ENCODE assay signal across 1 cellular context in the genomic region with DNA sequence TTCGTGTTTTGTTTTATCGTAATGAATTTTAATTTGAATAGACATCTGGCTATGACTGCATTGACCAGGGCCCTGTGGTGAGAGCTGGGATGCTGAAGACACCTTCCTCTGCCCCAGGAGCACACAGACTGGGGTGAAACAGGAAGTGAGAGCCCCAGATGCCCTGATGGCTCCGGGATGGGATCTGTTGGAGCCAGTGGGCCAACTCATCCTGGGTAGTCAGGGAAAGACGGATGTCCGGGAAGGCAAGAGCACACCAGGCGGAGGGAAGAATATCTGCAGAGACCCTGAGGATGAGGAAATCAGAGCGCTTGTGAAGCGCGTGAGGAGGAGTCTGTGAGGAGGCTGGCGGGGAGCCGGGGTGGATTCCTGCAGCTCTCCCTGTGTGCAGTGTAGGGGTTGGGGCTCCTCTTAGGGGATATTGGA.
TF ChIP-seq lines count a peak whose summit lies in the region.

No MANE protein-coding gene starts in this region.

TF ChIP-seq in HepG2, 621 proteins besides CTCF, POLR2A, EP300 and RAD21 (continued from another document and continues in another):
- TF ChIP-seq, protein P1, sequence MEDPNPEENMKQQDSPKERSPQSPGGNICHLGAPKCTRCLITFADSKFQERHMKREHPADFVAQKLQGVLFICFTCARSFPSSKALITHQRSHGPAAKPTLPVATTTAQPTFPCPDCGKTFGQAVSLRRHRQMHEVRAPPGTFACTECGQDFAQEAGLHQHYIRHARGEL (CRISPR knock-in tag; IDR thresholded peaks at IDR 0.05): no peak
- TF ChIP-seq, protein P2, sequence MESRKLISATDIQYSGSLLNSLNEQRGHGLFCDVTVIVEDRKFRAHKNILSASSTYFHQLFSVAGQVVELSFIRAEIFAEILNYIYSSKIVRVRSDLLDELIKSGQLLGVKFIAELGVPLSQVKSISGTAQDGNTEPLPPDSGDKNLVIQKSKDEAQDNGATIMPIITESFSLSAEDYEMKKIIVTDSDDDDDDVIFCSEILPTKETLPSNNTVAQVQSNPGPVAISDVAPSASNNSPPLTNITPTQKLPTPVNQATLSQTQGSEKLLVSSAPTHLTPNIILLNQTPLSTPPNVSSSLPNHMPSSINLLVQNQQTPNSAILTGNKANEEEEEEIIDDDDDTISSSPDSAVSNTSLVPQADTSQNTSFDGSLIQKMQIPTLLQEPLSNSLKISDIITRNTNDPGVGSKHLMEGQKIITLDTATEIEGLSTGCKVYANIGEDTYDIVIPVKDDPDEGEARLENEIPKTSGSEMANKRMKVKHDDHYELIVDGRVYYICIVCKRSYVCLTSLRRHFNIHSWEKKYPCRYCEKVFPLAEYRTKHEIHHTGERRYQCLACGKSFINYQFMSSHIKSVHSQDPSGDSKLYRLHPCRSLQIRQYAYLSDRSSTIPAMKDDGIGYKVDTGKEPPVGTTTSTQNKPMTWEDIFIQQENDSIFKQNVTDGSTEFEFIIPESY (CRISPR knock-in tag; IDR thresholded peaks at IDR 0.05): peak; percentile 43; the same call in 1 of the 2 replicates
- TF ChIP-seq YEATS4 (CRISPR knock-in tag; IDR thresholded peaks at IDR 0.05; ENCODE audit: borderline replicate concordance): no peak
- TF ChIP-seq KDM1A (CRISPR knock-in tag; IDR thresholded peaks at IDR 0.05): peak; percentile 1; the same call in 1 of the 2 replicates
- TF ChIP-seq ZNF556 (CRISPR knock-in tag; IDR thresholded peaks at IDR 0.05; ENCODE audit: borderline replicate concordance): 0 out of 2 replicates have a peak, but pooled peaks have one; percentile 8
- no peak for TF ChIP-seq GABPA (IDR thresholded peaks at IDR 0.05; ENCODE audit: low read depth, low read length)
- no peak for TF ChIP-seq GABPA (CRISPR knock-in tag; IDR thresholded peaks at IDR 0.05; ENCODE audit: low read depth)
- TF ChIP-seq ZNF530 (CRISPR knock-in tag; IDR thresholded peaks at IDR 0.05; ENCODE audit: low read depth): no peak
- TF ChIP-seq PHF5A (CRISPR knock-in tag; IDR thresholded peaks at IDR 0.05; ENCODE audit: low read depth, unreplicated experiment): no peak
- TF ChIP-seq, protein P3, sequence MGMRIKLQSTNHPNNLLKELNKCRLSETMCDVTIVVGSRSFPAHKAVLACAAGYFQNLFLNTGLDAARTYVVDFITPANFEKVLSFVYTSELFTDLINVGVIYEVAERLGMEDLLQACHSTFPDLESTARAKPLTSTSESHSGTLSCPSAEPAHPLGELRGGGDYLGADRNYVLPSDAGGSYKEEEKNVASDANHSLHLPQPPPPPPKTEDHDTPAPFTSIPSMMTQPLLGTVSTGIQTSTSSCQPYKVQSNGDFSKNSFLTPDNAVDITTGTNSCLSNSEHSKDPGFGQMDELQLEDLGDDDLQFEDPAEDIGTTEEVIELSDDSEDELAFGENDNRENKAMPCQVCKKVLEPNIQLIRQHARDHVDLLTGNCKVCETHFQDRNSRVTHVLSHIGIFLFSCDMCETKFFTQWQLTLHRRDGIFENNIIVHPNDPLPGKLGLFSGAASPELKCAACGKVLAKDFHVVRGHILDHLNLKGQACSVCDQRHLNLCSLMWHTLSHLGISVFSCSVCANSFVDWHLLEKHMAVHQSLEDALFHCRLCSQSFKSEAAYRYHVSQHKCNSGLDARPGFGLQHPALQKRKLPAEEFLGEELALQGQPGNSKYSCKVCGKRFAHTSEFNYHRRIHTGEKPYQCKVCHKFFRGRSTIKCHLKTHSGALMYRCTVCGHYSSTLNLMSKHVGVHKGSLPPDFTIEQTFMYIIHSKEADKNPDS (CRISPR knock-in tag; IDR thresholded peaks at IDR 0.05): no peak
- no peak for TF ChIP-seq ZNF883 (CRISPR knock-in tag; IDR thresholded peaks at IDR 0.05; ENCODE audit: not compliant biosample characterization)
- no peak for TF ChIP-seq ZNF547 (CRISPR knock-in tag; IDR thresholded peaks at IDR 0.05)
- TF ChIP-seq, protein P4, sequence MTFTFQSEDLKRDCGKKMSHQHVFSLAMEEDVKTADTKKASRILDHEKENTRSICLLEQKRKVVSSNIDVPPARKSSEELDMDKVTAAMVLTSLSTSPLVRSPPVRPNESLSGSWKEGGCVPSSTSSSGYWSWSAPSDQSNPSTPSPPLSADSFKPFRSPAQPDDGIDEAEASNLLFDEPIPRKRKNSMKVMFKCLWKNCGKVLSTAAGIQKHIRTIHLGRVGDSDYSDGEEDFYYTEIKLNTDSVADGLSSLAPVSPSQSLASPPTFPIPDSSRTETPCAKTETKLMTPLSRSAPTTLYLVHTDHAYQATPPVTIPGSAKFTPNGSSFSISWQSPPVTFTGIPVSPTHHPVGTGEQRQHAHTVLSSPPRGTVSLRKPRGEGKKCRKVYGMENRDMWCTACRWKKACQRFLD (CRISPR knock-in tag; IDR thresholded peaks at IDR 0.05; ENCODE audit: borderline replicate concordance): no peak
- TF ChIP-seq SIX1 (CRISPR knock-in tag; IDR thresholded peaks at IDR 0.05; ENCODE audit: borderline replicate concordance): no peak
- TF ChIP-seq CBX2 (IDR thresholded peaks at IDR 0.05; ENCODE audit: low read depth, low read length): no peak
- no peak for TF ChIP-seq CBX2 (CRISPR knock-in tag; IDR thresholded peaks at IDR 0.05; ENCODE audit: low read depth)
- TF ChIP-seq ZNF674 (CRISPR knock-in tag; IDR thresholded peaks at IDR 0.05; ENCODE audit: low read depth): no peak
- TF ChIP-seq, protein P5, sequence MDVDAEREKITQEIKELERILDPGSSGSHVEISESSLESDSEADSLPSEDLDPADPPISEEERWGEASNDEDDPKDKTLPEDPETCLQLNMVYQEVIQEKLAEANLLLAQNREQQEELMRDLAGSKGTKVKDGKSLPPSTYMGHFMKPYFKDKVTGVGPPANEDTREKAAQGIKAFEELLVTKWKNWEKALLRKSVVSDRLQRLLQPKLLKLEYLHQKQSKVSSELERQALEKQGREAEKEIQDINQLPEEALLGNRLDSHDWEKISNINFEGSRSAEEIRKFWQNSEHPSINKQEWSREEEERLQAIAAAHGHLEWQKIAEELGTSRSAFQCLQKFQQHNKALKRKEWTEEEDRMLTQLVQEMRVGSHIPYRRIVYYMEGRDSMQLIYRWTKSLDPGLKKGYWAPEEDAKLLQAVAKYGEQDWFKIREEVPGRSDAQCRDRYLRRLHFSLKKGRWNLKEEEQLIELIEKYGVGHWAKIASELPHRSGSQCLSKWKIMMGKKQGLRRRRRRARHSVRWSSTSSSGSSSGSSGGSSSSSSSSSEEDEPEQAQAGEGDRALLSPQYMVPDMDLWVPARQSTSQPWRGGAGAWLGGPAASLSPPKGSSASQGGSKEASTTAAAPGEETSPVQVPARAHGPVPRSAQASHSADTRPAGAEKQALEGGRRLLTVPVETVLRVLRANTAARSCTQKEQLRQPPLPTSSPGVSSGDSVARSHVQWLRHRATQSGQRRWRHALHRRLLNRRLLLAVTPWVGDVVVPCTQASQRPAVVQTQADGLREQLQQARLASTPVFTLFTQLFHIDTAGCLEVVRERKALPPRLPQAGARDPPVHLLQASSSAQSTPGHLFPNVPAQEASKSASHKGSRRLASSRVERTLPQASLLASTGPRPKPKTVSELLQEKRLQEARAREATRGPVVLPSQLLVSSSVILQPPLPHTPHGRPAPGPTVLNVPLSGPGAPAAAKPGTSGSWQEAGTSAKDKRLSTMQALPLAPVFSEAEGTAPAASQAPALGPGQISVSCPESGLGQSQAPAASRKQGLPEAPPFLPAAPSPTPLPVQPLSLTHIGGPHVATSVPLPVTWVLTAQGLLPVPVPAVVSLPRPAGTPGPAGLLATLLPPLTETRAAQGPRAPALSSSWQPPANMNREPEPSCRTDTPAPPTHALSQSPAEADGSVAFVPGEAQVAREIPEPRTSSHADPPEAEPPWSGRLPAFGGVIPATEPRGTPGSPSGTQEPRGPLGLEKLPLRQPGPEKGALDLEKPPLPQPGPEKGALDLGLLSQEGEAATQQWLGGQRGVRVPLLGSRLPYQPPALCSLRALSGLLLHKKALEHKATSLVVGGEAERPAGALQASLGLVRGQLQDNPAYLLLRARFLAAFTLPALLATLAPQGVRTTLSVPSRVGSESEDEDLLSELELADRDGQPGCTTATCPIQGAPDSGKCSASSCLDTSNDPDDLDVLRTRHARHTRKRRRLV (CRISPR knock-in tag; IDR thresholded peaks at IDR 0.05): no peak
- TF ChIP-seq ZNF737 (CRISPR knock-in tag; IDR thresholded peaks at IDR 0.05; ENCODE audit: borderline replicate concordance): no peak
- no peak for TF ChIP-seq ZNF180 (CRISPR knock-in tag; IDR thresholded peaks at IDR 0.05; ENCODE audit: borderline replicate concordance, low read depth)
- TF ChIP-seq, protein P6, sequence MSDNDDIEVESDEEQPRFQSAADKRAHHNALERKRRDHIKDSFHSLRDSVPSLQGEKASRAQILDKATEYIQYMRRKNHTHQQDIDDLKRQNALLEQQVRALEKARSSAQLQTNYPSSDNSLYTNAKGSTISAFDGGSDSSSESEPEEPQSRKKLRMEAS (IDR thresholded peaks at IDR 0.05): no peak
- TF ChIP-seq, protein P7, sequence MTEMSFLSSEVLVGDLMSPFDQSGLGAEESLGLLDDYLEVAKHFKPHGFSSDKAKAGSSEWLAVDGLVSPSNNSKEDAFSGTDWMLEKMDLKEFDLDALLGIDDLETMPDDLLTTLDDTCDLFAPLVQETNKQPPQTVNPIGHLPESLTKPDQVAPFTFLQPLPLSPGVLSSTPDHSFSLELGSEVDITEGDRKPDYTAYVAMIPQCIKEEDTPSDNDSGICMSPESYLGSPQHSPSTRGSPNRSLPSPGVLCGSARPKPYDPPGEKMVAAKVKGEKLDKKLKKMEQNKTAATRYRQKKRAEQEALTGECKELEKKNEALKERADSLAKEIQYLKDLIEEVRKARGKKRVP (CRISPR knock-in tag; IDR thresholded peaks at IDR 0.05): 0 out of 4 replicates have a peak, but pooled peaks of 1 of the 2 experiments have one; percentile 19
- no peak for TF ChIP-seq HMG20B (CRISPR knock-in tag; conservative IDR thresholded peaks at IDR 0.05)
- TF ChIP-seq PHB2 (IDR thresholded peaks at IDR 0.05; ENCODE audit: partially characterized antibody): no peak
- TF ChIP-seq, protein P8, sequence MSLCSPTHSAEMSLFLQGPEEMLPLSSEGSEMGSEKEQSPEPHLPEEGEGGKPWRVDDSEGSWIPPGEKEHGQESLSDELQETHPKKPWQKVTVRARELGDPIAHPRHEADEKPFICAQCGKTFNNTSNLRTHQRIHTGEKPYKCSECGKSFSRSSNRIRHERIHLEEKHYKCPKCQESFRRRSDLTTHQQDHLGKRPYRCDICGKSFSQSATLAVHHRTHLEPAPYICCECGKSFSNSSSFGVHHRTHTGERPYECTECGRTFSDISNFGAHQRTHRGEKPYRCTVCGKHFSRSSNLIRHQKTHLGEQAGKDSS (CRISPR knock-in tag; IDR thresholded peaks at IDR 0.05; ENCODE audit: borderline replicate concordance, low read depth): 0 out of 2 replicates have a peak, but pooled peaks have one; percentile 13
- peak; percentile 33; the same call in 1 of the 2 replicates for TF ChIP-seq ZNF501 (CRISPR knock-in tag; IDR thresholded peaks at IDR 0.05)
- TF ChIP-seq, protein P9, sequence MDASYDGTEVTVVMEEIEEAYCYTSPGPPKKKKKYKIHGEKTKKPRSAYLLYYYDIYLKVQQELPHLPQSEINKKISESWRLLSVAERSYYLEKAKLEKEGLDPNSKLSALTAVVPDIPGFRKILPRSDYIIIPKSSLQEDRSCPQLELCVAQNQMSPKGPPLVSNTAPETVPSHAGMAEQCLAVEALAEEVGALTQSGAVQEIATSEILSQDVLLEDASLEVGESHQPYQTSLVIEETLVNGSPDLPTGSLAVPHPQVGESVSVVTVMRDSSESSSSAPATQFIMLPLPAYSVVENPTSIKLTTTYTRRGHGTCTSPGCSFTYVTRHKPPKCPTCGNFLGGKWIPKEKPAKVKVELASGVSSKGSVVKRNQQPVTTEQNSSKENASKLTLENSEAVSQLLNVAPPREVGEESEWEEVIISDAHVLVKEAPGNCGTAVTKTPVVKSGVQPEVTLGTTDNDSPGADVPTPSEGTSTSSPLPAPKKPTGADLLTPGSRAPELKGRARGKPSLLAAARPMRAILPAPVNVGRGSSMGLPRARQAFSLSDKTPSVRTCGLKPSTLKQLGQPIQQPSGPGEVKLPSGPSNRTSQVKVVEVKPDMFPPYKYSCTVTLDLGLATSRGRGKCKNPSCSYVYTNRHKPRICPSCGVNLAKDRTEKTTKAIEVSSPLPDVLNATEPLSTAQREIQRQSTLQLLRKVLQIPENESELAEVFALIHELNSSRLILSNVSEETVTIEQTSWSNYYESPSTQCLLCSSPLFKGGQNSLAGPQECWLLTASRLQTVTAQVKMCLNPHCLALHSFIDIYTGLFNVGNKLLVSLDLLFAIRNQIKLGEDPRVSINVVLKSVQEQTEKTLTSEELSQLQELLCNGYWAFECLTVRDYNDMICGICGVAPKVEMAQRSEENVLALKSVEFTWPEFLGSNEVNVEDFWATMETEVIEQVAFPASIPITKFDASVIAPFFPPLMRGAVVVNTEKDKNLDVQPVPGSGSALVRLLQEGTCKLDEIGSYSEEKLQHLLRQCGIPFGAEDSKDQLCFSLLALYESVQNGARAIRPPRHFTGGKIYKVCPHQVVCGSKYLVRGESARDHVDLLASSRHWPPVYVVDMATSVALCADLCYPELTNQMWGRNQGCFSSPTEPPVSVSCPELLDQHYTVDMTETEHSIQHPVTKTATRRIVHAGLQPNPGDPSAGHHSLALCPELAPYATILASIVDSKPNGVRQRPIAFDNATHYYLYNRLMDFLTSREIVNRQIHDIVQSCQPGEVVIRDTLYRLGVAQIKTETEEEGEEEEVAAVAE (CRISPR knock-in tag; IDR thresholded peaks at IDR 0.05; ENCODE audit: borderline replicate concordance): no peak
- TF ChIP-seq CHD4 (IDR thresholded peaks at IDR 0.05; ENCODE audit: borderline replicate concordance, low read length): peak; percentile 60; the same call in 1 of the 2 replicates
- TF ChIP-seq, protein P10, sequence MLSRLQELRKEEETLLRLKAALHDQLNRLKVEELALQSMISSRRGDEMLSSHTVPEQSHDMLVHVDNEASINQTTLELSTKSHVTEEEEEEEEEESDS (CRISPR knock-in tag; IDR thresholded peaks at IDR 0.05; ENCODE audit: borderline replicate concordance): no peak
- no peak for TF ChIP-seq BORCS8-MEF2B (CRISPR knock-in tag; IDR thresholded peaks at IDR 0.05)
- TF ChIP-seq NR3C1 (CRISPR knock-in tag; IDR thresholded peaks at IDR 0.05): no peak
- no peak for TF ChIP-seq TP53 (CRISPR knock-in tag; conservative IDR thresholded peaks at IDR 0.05)
- TF ChIP-seq, protein P11, sequence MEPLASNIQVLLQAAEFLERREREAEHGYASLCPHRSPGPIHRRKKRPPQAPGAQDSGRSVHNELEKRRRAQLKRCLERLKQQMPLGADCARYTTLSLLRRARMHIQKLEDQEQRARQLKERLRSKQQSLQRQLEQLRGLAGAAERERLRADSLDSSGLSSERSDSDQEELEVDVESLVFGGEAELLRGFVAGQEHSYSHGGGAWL (CRISPR knock-in tag; IDR thresholded peaks at IDR 0.05): no peak
- TF ChIP-seq KDM6A (CRISPR knock-in tag; IDR thresholded peaks at IDR 0.05; ENCODE audit: low read depth): no peak
- TF ChIP-seq ZNF431 (CRISPR knock-in tag; IDR thresholded peaks at IDR 0.05; ENCODE audit: borderline replicate concordance, low read depth): 0 out of 2 replicates have a peak, but pooled peaks have one; percentile 6
- TF ChIP-seq, protein P12, sequence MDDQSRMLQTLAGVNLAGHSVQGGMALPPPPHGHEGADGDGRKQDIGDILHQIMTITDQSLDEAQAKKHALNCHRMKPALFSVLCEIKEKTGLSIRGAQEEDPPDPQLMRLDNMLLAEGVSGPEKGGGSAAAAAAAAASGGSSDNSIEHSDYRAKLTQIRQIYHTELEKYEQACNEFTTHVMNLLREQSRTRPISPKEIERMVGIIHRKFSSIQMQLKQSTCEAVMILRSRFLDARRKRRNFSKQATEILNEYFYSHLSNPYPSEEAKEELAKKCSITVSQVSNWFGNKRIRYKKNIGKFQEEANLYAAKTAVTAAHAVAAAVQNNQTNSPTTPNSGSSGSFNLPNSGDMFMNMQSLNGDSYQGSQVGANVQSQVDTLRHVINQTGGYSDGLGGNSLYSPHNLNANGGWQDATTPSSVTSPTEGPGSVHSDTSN (CRISPR knock-in tag; IDR thresholded peaks at IDR 0.05; ENCODE audit: borderline replicate concordance): no peak
- no peak for TF ChIP-seq DPF2 (CRISPR knock-in tag; IDR thresholded peaks at IDR 0.05; ENCODE audit: borderline replicate concordance, low read depth)
- no peak for TF ChIP-seq PHF20 (CRISPR knock-in tag; IDR thresholded peaks at IDR 0.05)
- no peak for TF ChIP-seq ZNF563 (CRISPR knock-in tag; IDR thresholded peaks at IDR 0.05)
- no peak for TF ChIP-seq POLR2G (IDR thresholded peaks at IDR 0.05; ENCODE audit: low read depth, low read length)
- TF ChIP-seq FOXM1 (CRISPR knock-in tag; IDR thresholded peaks at IDR 0.05): no peak
